In genomic region chr18:60191926-60192325, GRCh38 we compare ENCODE assay signal across 1 cellular context.
TF ChIP-seq lines count a peak whose summit lies in the region.

No MANE protein-coding gene starts in this region.

TF ChIP-seq in GM23338, 12 proteins besides CTCF, POLR2A, EP300 and RAD21:
- no peak for TF ChIP-seq ZNF462 (CRISPR knock-in tag; IDR thresholded peaks at IDR 0.05)
- no peak for TF ChIP-seq NANOG (IDR thresholded peaks at IDR 0.05; ENCODE audit: borderline replicate concordance)
- no peak for TF ChIP-seq EZH2 (IDR thresholded peaks at IDR 0.05; ENCODE audit: low read depth, unreplicated experiment)
